Comparison of ENCODE assay signal across 28 cellular contexts in genomic region chr11:83361831-83362230, GRCh38.
"Had no signal": no experiment of that assay in that cellular context is flagged by ENCODE, and none has a peak within 500 bp of the region (broad histone marks: within the 10 kb centered on the region; RNA-seq: fewer than 3 reads in every experiment).

No MANE protein-coding gene starts in this region.

- H3K9me3 ChIP-seq: colonic mucosa, right lobe of liver, testis, upper lobe of left lung had no signal

- H3K27ac ChIP-seq: colonic mucosa, esophagus squamous epithelium, heart right ventricle, left lung, parathyroid adenoma, right lobe of liver, stomach, testis, tibial nerve, upper lobe of left lung had no signal

- H3K27me3 ChIP-seq: colonic mucosa, esophagus squamous epithelium, heart right ventricle, left lung, right lobe of liver, stomach, testis, tibial nerve, upper lobe of left lung had no signal

- H3K79me2 ChIP-seq: parathyroid adenoma had no signal

- H2AFZ ChIP-seq: parathyroid adenoma had no signal

- H3K4me1 Mint-ChIP-seq: naive thymus-derived CD4-positive, alpha-beta T cell; nephron; stimulated activated effector memory CD8-positive, alpha-beta T cell treated with anti-CD3 and anti-CD28 coated beads, Interleukin-12 subunit alpha, Interleukin-12 subunit beta, amount 100 ng/mL, for 72 hours had no signal

- H3K36me3 ChIP-seq: colonic mucosa, esophagus squamous epithelium, heart right ventricle, left lung, right lobe of liver, stomach, tibial nerve, upper lobe of left lung had no signal

- H3K9ac ChIP-seq: parathyroid adenoma had no signal

- H3K9me3 Mint-ChIP-seq: nephron; stimulated activated effector memory CD8-positive, alpha-beta T cell treated with anti-CD3 and anti-CD28 coated beads, Interleukin-12 subunit alpha, Interleukin-12 subunit beta, amount 100 ng/mL, for 72 hours had no signal

- H3K27me3 Mint-ChIP-seq: dendritic cell treated with granulocyte-macrophage colony-stimulating factor and Interleukin-4, amounts not matched to agents 40 ng/mL and 50 ng/mL, for 4 days; progenitor cell of endocrine pancreas had no signal

- DNase-seq: colonic mucosa; effector CD8-positive, alpha-beta T cell; erythroblast; esophagus squamous epithelium; foreskin melanocyte; glutamatergic neuron; heart right ventricle; hippocampal formation; left cardiac atrium; left lung; mesenchymal stem cell; midbrain; naive thymus-derived CD4-positive, alpha-beta T cell; occipital lobe; right lobe of liver; small intestine; stimulated activated CD4-positive, alpha-beta T cell treated with anti-CD3 and anti-CD28 coated beads, Interleukin-15, amount 100 ng/mL, for 24 hours; stimulated activated CD4-positive, alpha-beta T cell treated with anti-CD3 and anti-CD28 coated beads, Interleukin-4, amount 100 ng/mL, for 24 hours; stimulated activated naive CD4-positive, alpha-beta T cell treated with Interleukin-2 at 50 U/mL for 16 hours; stomach; testis; upper lobe of left lung had no signal

- ATAC-seq: heart right ventricle; left cardiac atrium; left lung; naive thymus-derived CD4-positive, alpha-beta T cell; right lobe of liver; stimulated activated effector memory CD8-positive, alpha-beta T cell treated with anti-CD3 and anti-CD28 coated beads, Interleukin-12 subunit alpha, Interleukin-12 subunit beta, amount 100 ng/mL, for 72 hours had no signal

- H3K4me1 ChIP-seq: colonic mucosa, esophagus squamous epithelium, heart right ventricle, left lung, right lobe of liver, stomach, testis, tibial nerve, upper lobe of left lung had no signal

- H3K4me3 Mint-ChIP-seq: dendritic cell treated with granulocyte-macrophage colony-stimulating factor and Interleukin-4, amounts not matched to agents 40 ng/mL and 50 ng/mL, for 4 days; naive thymus-derived CD4-positive, alpha-beta T cell; nephron; stimulated activated effector memory CD8-positive, alpha-beta T cell treated with anti-CD3 and anti-CD28 coated beads, Interleukin-12 subunit alpha, Interleukin-12 subunit beta, amount 100 ng/mL, for 72 hours had no signal

- H3K36me3 Mint-ChIP-seq: naive thymus-derived CD4-positive, alpha-beta T cell; stimulated activated effector memory CD8-positive, alpha-beta T cell treated with anti-CD3 and anti-CD28 coated beads, Interleukin-12 subunit alpha, Interleukin-12 subunit beta, amount 100 ng/mL, for 72 hours had no signal

- H3K4me3 ChIP-seq: colonic mucosa, esophagus squamous epithelium, heart right ventricle, left lung, right lobe of liver, stomach, testis, tibial nerve, upper lobe of left lung had no signal

- H3K27ac Mint-ChIP-seq: dendritic cell treated with granulocyte-macrophage colony-stimulating factor and Interleukin-4, amounts not matched to agents 40 ng/mL and 50 ng/mL, for 4 days; naive thymus-derived CD4-positive, alpha-beta T cell; nephron; progenitor cell of endocrine pancreas; stimulated activated effector memory CD8-positive, alpha-beta T cell treated with anti-CD3 and anti-CD28 coated beads, Interleukin-12 subunit alpha, Interleukin-12 subunit beta, amount 100 ng/mL, for 72 hours had no signal
